8 cellular contexts compared by ENCODE assay signal in genomic region chr4:180449395-180449956, GRCh38.
DNase-seq lines count a peak whose midpoint lies in the region; ATAC-seq and TF ChIP-seq lines count a peak whose summit lies in the region.

No MANE protein-coding gene starts in this region.

- no TSS peak for BruUV-seq in HCT116 (replicated peaks; lab: Mats Ljungman, UMichigan)

- intact Hi-C loops in HCT116 (cut with micrococcal nuclease) = loop anchor here (2.0 kb wide), 1 partner anchor 217 kb away; no protein-coding TSS in a partner anchor
- intact Hi-C loops in CD8-positive, alpha-beta T cell (cut with DNase I, micrococcal nuclease) = no loop called here

- H3K4me1 Mint-ChIP-seq in CD8-positive, alpha-beta T cell (ENCODE audit: low read depth) = no peaks in the 10 kb centered on the region
- H3K4me1 Mint-ChIP-seq in stimulated activated naive CD8-positive, alpha-beta T cell treated with anti-CD3 and anti-CD28 coated beads, Interleukin-15, amount 100 ng/mL, for 72 hours = no peaks in the 10 kb centered on the region

- peak; percentile 100 for ATAC-seq in HCT116
- no peak for ATAC-seq in CD8-positive, alpha-beta T cell
- ATAC-seq in stimulated activated naive CD8-positive, alpha-beta T cell treated with anti-CD3 and anti-CD28 coated beads, Interleukin-15, amount 100 ng/mL, for 72 hours = no peak

- no peaks in the 10 kb centered on the region for H3K9me2 ChIP-seq in HCT116 (ENCODE audit: insufficient read depth)

- H3K4me1 ChIP-seq in HCT116 (ENCODE audit: control insufficient read depth in 1 of 2, insufficient read depth in 2 of 2, low read length in 2 of 2) = no peaks in the 10 kb centered on the region
- H3K4me1 ChIP-seq in CD8-positive, alpha-beta T cell (ENCODE audit: insufficient read depth, low read length) = no peaks in the 10 kb centered on the region

- H3K27ac ChIP-seq in HCT116 (ENCODE audit: low read depth, low read length) = no peak overlapping the region
- no peak overlapping the region for H3K27ac ChIP-seq in CD8-positive, alpha-beta T cell (ENCODE audit: low read depth, low read length)

- peak; percentile 78 for TF ChIP-seq RAD21 in HCT116 (IDR thresholded peaks at IDR 0.05; ENCODE audit: low read depth)

- POLR2A ChIA-PET in HCT116 (lab: Charles Lee) = interaction anchor here (0.7 to 1.0 kb wide), 2 partner anchors 15 to 42 kb away, joined by 3 read pairs; no protein-coding TSS in a partner anchor
- POLR2A ChIA-PET in CD8-positive, alpha-beta T cell (lab: Charles Lee) = no interaction called here

- H3K9me3 Mint-ChIP-seq in CD8-positive, alpha-beta T cell = peaks cover 2% of the 10 kb centered on the region
- H3K9me3 Mint-ChIP-seq in stimulated activated naive CD8-positive, alpha-beta T cell treated with anti-CD3 and anti-CD28 coated beads, Interleukin-15, amount 100 ng/mL, for 72 hours = no peaks in the 10 kb centered on the region

- H3K4me3 ChIP-seq in HCT116 (replicated peaks in 1 of 2; ENCODE audit: low read depth in 1 of 2, low read length in 2 of 2) (peak overlapping the region; percentile 49 to 56), astrocyte of the cerebellum (ENCODE audit: low read depth, low read length) (no peak overlapping the region)
- H3K4me3 ChIP-seq in CD8-positive, alpha-beta T cell (ENCODE audit: low read depth, low read length) = no peak overlapping the region

- H4K20me1 ChIP-seq in HCT116 (ENCODE audit: insufficient read depth) = no peaks in the 10 kb centered on the region

- no peaks in the 10 kb centered on the region for H3K9me3 ChIP-seq in HCT116 (ENCODE audit: control insufficient read depth in 1 of 2, insufficient read depth in 1 of 2, low read depth in 1 of 2, low read length in 2 of 2)
- no peaks in the 10 kb centered on the region for H3K9me3 ChIP-seq in CD8-positive, alpha-beta T cell (ENCODE audit: low read length)

- TF ChIP-seq POLR2A in HCT116 (IDR thresholded peaks at IDR 0.05; ENCODE audit: borderline replicate concordance, extremely low read depth, insufficient read depth, insufficient read length) = no peak

- H3K36me3 ChIP-seq in HCT116 (ENCODE audit: control insufficient read depth in 1 of 2, insufficient read depth in 2 of 2, low read length in 2 of 2) = no peaks in the 10 kb centered on the region
- no peaks in the 10 kb centered on the region for H3K36me3 ChIP-seq in CD8-positive, alpha-beta T cell (ENCODE audit: insufficient read depth, low read length)

- H3K27me3 ChIP-seq in HCT116 (ENCODE audit: insufficient read depth, low read length) = no peaks in the 10 kb centered on the region
- no peaks in the 10 kb centered on the region for H3K27me3 ChIP-seq in CD8-positive, alpha-beta T cell (ENCODE audit: insufficient read depth, low read length)

- H3K79me2 ChIP-seq in HCT116 (ENCODE audit: insufficient read depth, low read length) = no peaks in the 10 kb centered on the region

- H3K4me3 Mint-ChIP-seq in CD8-positive, alpha-beta T cell = no peak overlapping the region
- no peak overlapping the region for H3K4me3 Mint-ChIP-seq in stimulated activated naive CD8-positive, alpha-beta T cell treated with anti-CD3 and anti-CD28 coated beads, Interleukin-15, amount 100 ng/mL, for 72 hours

- TF ChIP-seq CTCF in HCT116 (IDR thresholded peaks at IDR 0.05 in 2 of 3, conservative IDR thresholded peaks at IDR 0.05 in 1 of 3; ENCODE audit: borderline replicate concordance in 1 of 3, insufficient read depth in 1 of 3, low read depth in 2 of 3, low read length in 2 of 3) (peak; percentile 65 to 93 (median 90); a peak in 5 of 6 replicates), astrocyte of the cerebellum (IDR thresholded peaks at IDR 0.05; ENCODE audit: low read depth, low read length, missing control alignments) (peak; percentile 60)
- no peak for TF ChIP-seq CTCF in CD8-positive, alpha-beta T cell (IDR thresholded peaks at IDR 0.05)

- H3K36me3 Mint-ChIP-seq in CD8-positive, alpha-beta T cell = no peaks in the 10 kb centered on the region

- H3K4me2 ChIP-seq in HCT116 (ENCODE audit: low read length) = peak overlapping the region; percentile 69

- peak overlapping the region; percentile 37 for H3K9ac ChIP-seq in HCT116 (ENCODE audit: low read length)

- no peak overlapping the region for H3K27ac Mint-ChIP-seq in CD8-positive, alpha-beta T cell
- H3K27ac Mint-ChIP-seq in stimulated activated naive CD8-positive, alpha-beta T cell treated with anti-CD3 and anti-CD28 coated beads, Interleukin-15, amount 100 ng/mL, for 72 hours = no peak overlapping the region

- H2AFZ ChIP-seq in HCT116 (ENCODE audit: low read depth, low read length, poor library complexity, severe bottlenecking) = peak overlapping the region; percentile 93

- DNase-seq in G401 (ENCODE audit: low spot score) (peak; percentile 20), HCT116 (ENCODE audit: low read depth, low spot score) (peak; percentile 66), NCI-H2029 treated with DMSO at 0.1 percent for 48 hours (lab: John Stamatoyannopoulos, UW) (peak; percentile 22), astrocyte of the cerebellum (ENCODE audit: low read depth) (peak; percentile 8), pons (ENCODE audit: low spot score) (peak; percentile 42)
- no peak for DNase-seq in activated CD8-positive, alpha-beta memory T cell treated with anti-CD3 and anti-CD28 coated beads for 24 hours
- no peak for DNase-seq in CD8-positive, alpha-beta T cell
- no peak for DNase-seq in stimulated activated naive CD8-positive, alpha-beta T cell treated with anti-CD3 and anti-CD28 coated beads, Interleukin-15, amount 100 ng/mL, for 72 hours

- H3K27me3 Mint-ChIP-seq in CD8-positive, alpha-beta T cell (ENCODE audit: low read depth) = no peaks in the 10 kb centered on the region
- no peaks in the 10 kb centered on the region for H3K27me3 Mint-ChIP-seq in stimulated activated naive CD8-positive, alpha-beta T cell treated with anti-CD3 and anti-CD28 coated beads, Interleukin-15, amount 100 ng/mL, for 72 hours

- in situ Hi-C loops in G401 (cut with HindIII; ENCODE audit: low sequenced_read_pairs) (no loop called here), astrocyte of the cerebellum (cut with HindIII; ENCODE audit: low sequenced_read_pairs) (no loop called here)

- RAD21 ChIA-PET in HCT116 (lab: Charles Lee; ENCODE audit: low non-redundant PET in 1 of 2, low total read pairs in 2 of 2, uncharacterized antibody in 2 of 2, unreplicated experiment in 2 of 2) = no interaction called here

- CTCF ChIA-PET in HCT116 (lab: Charles Lee) = interaction anchor here (0.9 to 1.5 kb wide), 6 partner anchors 8 to 582 kb away, joined by 3 to 6 read pairs (median 4); no protein-coding TSS in a partner anchor
- CTCF ChIA-PET in CD8-positive, alpha-beta T cell (lab: Charles Lee) = no interaction called here

TF ChIP-seq in HCT116, 20 proteins besides CTCF, POLR2A, EP300 and RAD21 (continues in another document):
- no peak for TF ChIP-seq ZNF274 (IDR thresholded peaks at IDR 0.05; ENCODE audit: low read depth, low read length)
- TF ChIP-seq SRF (IDR thresholded peaks at IDR 0.05; ENCODE audit: low read depth) = no peak
- no peak for TF ChIP-seq ZFX (IDR thresholded peaks at IDR 0.05)
- TF ChIP-seq, protein P1, sequence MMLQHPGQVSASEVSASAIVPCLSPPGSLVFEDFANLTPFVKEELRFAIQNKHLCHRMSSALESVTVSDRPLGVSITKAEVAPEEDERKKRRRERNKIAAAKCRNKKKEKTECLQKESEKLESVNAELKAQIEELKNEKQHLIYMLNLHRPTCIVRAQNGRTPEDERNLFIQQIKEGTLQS (IDR thresholded peaks at IDR 0.05) = no peak
- TF ChIP-seq, protein P2, sequence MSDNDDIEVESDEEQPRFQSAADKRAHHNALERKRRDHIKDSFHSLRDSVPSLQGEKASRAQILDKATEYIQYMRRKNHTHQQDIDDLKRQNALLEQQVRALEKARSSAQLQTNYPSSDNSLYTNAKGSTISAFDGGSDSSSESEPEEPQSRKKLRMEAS (IDR thresholded peaks at IDR 0.05) = 0 out of 2 replicates have a peak, but pooled peaks have one; percentile 28
- TF ChIP-seq SIN3A (IDR thresholded peaks at IDR 0.05; ENCODE audit: low read depth) = no peak
- TF ChIP-seq, protein P3, sequence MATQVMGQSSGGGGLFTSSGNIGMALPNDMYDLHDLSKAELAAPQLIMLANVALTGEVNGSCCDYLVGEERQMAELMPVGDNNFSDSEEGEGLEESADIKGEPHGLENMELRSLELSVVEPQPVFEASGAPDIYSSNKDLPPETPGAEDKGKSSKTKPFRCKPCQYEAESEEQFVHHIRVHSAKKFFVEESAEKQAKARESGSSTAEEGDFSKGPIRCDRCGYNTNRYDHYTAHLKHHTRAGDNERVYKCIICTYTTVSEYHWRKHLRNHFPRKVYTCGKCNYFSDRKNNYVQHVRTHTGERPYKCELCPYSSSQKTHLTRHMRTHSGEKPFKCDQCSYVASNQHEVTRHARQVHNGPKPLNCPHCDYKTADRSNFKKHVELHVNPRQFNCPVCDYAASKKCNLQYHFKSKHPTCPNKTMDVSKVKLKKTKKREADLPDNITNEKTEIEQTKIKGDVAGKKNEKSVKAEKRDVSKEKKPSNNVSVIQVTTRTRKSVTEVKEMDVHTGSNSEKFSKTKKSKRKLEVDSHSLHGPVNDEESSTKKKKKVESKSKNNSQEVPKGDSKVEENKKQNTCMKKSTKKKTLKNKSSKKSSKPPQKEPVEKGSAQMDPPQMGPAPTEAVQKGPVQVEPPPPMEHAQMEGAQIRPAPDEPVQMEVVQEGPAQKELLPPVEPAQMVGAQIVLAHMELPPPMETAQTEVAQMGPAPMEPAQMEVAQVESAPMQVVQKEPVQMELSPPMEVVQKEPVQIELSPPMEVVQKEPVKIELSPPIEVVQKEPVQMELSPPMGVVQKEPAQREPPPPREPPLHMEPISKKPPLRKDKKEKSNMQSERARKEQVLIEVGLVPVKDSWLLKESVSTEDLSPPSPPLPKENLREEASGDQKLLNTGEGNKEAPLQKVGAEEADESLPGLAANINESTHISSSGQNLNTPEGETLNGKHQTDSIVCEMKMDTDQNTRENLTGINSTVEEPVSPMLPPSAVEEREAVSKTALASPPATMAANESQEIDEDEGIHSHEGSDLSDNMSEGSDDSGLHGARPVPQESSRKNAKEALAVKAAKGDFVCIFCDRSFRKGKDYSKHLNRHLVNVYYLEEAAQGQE (IDR thresholded peaks at IDR 0.05; ENCODE audit: low read depth) = no peak
- TF ChIP-seq, protein P4, sequence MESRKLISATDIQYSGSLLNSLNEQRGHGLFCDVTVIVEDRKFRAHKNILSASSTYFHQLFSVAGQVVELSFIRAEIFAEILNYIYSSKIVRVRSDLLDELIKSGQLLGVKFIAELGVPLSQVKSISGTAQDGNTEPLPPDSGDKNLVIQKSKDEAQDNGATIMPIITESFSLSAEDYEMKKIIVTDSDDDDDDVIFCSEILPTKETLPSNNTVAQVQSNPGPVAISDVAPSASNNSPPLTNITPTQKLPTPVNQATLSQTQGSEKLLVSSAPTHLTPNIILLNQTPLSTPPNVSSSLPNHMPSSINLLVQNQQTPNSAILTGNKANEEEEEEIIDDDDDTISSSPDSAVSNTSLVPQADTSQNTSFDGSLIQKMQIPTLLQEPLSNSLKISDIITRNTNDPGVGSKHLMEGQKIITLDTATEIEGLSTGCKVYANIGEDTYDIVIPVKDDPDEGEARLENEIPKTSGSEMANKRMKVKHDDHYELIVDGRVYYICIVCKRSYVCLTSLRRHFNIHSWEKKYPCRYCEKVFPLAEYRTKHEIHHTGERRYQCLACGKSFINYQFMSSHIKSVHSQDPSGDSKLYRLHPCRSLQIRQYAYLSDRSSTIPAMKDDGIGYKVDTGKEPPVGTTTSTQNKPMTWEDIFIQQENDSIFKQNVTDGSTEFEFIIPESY (IDR thresholded peaks at IDR 0.05; ENCODE audit: extremely low read depth, insufficient replicate concordance, low read length) = no peak

Comparison
In these comparisons a context has a peak if more than half of its experiments do, and no peak if none do; other contexts are left out.
1. DNase-seq: peak in G401 (single experiment), HCT116 (single experiment), NCI-H2029 treated with DMSO at 0.1 percent for 48 hours (single experiment), astrocyte of the cerebellum (single experiment) and pons (single experiment); none in activated CD8-positive, alpha-beta memory T cell treated with anti-CD3 and anti-CD28 coated beads for 24 hours (single experiment), CD8-positive, alpha-beta T cell (0 of 7) and stimulated activated naive CD8-positive, alpha-beta T cell treated with anti-CD3 and anti-CD28 coated beads, Interleukin-15, amount 100 ng/mL, for 72 hours (0 of 2).
2. H3K4me3 ChIP-seq: peak in HCT116 (2 of 2); none in astrocyte of the cerebellum (single experiment) and CD8-positive, alpha-beta T cell (single experiment).